Comparison of ENCODE assay signal across 8 cellular contexts in the genomic region with DNA sequence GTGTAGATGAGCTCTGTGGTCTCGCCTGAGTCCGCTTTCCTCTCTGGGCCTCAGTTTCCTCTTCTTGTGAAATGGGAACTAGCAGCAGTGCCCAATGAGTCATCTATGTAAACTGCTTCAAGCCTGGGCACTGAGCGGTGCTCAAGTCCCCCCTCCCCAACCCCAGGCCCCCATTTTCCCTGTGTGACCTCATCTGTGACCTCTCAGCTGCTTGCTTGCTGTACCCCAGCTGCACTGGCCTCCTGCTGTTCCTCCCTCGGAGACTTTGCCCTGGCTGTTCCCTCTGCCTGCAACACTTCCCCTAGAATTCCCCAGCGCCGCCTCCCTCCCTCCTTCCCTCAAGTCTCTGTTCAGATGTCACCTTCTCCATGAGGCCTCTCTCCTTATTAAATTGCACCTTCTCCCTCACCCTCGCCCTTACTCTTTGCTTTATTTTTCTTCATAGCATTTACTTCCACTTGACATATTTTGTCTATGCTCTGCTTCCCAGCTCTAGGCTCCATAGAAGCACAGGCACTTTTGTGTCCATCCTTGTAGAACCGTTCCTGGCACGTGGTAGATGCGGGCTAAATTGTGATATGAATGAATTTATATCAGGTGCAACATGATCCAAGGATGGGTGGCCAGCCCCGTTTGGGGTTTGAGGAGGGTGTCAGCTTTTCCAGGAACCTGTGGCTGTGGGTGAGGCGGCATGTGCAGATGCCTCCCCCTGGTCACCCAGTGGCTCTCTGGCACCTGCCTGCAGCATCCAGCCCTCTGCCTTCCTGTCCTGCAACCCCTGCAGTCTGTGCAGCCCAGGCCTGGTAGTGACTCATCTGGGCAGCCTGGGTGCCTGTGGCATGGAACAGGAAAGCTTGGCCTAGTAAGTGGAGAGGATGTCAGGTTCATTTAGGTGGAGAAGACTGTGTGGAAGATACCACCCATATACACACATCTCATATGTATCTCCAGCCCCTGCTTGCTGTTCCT. TPM values are rescaled to one million over a fixed set of nuclear protein-coding genes. Genes with fewer than 3 reads are reported as not detected.
A peak's percentile ranks its signal among the peaks of the same experiment; 100 is the strongest.
DNase-seq lines count a peak whose midpoint lies in the region; ATAC-seq, FAIRE-seq and TF ChIP-seq lines count a peak whose summit lies in the region.

No MANE protein-coding gene starts in this region.

- intact Hi-C loops in activated CD8-positive, alpha-beta T cell treated with anti-CD3 and anti-CD28 coated beads for 36 hours (cut with micrococcal nuclease): no loop called here

- H3K4me1 ChIP-seq in endodermal cell (ENCODE audit: control insufficient read depth, insufficient read depth, low read length): peaks cover 13% of the 10 kb centered on the region

- no peak for ATAC-seq in activated CD8-positive, alpha-beta T cell treated with anti-CD3 and anti-CD28 coated beads for 36 hours
- ATAC-seq in GM18517 (IDR thresholded peaks at IDR 0.05; ENCODE audit: unreplicated experiment): no peak

- H3K27ac ChIP-seq in endodermal cell (ENCODE audit: low read depth, low read length): peak overlapping the region; percentile 9

- peaks cover 31% of the 10 kb centered on the region for H3K9me3 ChIP-seq in endodermal cell (ENCODE audit: control insufficient read depth, low read length)

- FAIRE-seq in frontal cortex (lab: Jason Lieb, UNC): no peak

- DNase-seq in GDM1 (lab: John Stamatoyannopoulos, UW): peak; percentile 8
- DNase-seq in NCI-H2227 (lab: John Stamatoyannopoulos, UW; ENCODE audit: unreplicated experiment): peak; percentile 86
- DNase-seq in endodermal cell: peak; percentile 58
- DNase-seq in osteocyte (ENCODE audit: extremely low spot score, unreplicated experiment): no peak
- no peak for DNase-seq in activated CD8-positive, alpha-beta T cell treated with anti-CD3 and anti-CD28 coated beads for 36 hours
- no peak for DNase-seq in occipital lobe (lab: John Stamatoyannopoulos, UW)
- DNase-seq in frontal cortex (ENCODE audit: low spot score in 2 of 2): no peak

- H3K9me3 Mint-ChIP-seq in endodermal cell (peaks cover 15% of the 10 kb centered on the region), osteocyte (ENCODE audit: unreplicated experiment) (no peaks in the 10 kb centered on the region)
- H3K9me3 Mint-ChIP-seq in activated CD8-positive, alpha-beta T cell treated with anti-CD3 and anti-CD28 coated beads for 36 hours: peaks cover 20% of the 10 kb centered on the region

- H3K4me3 ChIP-seq in endodermal cell (ENCODE audit: low read length): no peak overlapping the region

- H3K27me3 ChIP-seq in endodermal cell (ENCODE audit: control insufficient read depth, insufficient read depth, low read length, poor library complexity, severe bottlenecking): no peaks in the 10 kb centered on the region

- POLR2A ChIA-PET in activated CD8-positive, alpha-beta T cell treated with anti-CD3 and anti-CD28 coated beads for 36 hours (lab: Charles Lee): interaction anchor here (0.7 to 1.7 kb wide), 3 partner anchors 26 to 236 kb away, joined by 3 to 4 read pairs (median 4); a partner anchor contains a TSS

- WGBS in endodermal cell (ENCODE audit: insufficient coverage in 1 of 2, insufficient read length in 1 of 2), 2 experiments: 69 to 78% methylated on average over 6 to 12 of the region's 12 CpGs

- TF ChIP-seq CTCF in endodermal cell (conservative IDR thresholded peaks at IDR 0.05) (no peak), osteocyte (IDR thresholded peaks at IDR 0.05) (no peak)
- no peak for TF ChIP-seq CTCF in activated CD8-positive, alpha-beta T cell treated with anti-CD3 and anti-CD28 coated beads for 36 hours (IDR thresholded peaks at IDR 0.05)

- peaks cover 39% of the 10 kb centered on the region for H3K4me1 Mint-ChIP-seq in endodermal cell
- peaks cover 48% of the 10 kb centered on the region for H3K4me1 Mint-ChIP-seq in osteocyte (ENCODE audit: unreplicated experiment)
- peaks cover 16% of the 10 kb centered on the region for H3K4me1 Mint-ChIP-seq in activated CD8-positive, alpha-beta T cell treated with anti-CD3 and anti-CD28 coated beads for 36 hours (ENCODE audit: low read depth)

- H3K4me3 Mint-ChIP-seq in endodermal cell (peak overlapping the region; percentile 51), osteocyte (ENCODE audit: unreplicated experiment) (peak overlapping the region; percentile 2)
- H3K4me3 Mint-ChIP-seq in activated CD8-positive, alpha-beta T cell treated with anti-CD3 and anti-CD28 coated beads for 36 hours: no peak overlapping the region

- CTCF ChIA-PET in activated CD8-positive, alpha-beta T cell treated with anti-CD3 and anti-CD28 coated beads for 36 hours (lab: Charles Lee): interaction anchor here (1.5 kb wide), 1 partner anchor 12 kb away, joined by 3 read pairs; no protein-coding TSS in a partner anchor

- peak overlapping the region; percentile 92 for H3K27ac Mint-ChIP-seq in endodermal cell
- peak overlapping the region; percentile 78 for H3K27ac Mint-ChIP-seq in osteocyte (ENCODE audit: unreplicated experiment)
- H3K27ac Mint-ChIP-seq in activated CD8-positive, alpha-beta T cell treated with anti-CD3 and anti-CD28 coated beads for 36 hours: no peak overlapping the region

- H3K36me3 ChIP-seq in endodermal cell (ENCODE audit: control insufficient read depth, insufficient read depth, low read length): no peaks in the 10 kb centered on the region

- H3K27me3 Mint-ChIP-seq in endodermal cell (ENCODE audit: insufficient read depth) (no peaks in the 10 kb centered on the region), osteocyte (ENCODE audit: unreplicated experiment) (no peaks in the 10 kb centered on the region)
- no peaks in the 10 kb centered on the region for H3K27me3 Mint-ChIP-seq in activated CD8-positive, alpha-beta T cell treated with anti-CD3 and anti-CD28 coated beads for 36 hours

- H3K36me3 Mint-ChIP-seq in endodermal cell (ENCODE audit: low read depth) (peaks cover 33% of the 10 kb centered on the region), osteocyte (ENCODE audit: unreplicated experiment) (peaks cover 2% of the 10 kb centered on the region)
- H3K36me3 Mint-ChIP-seq in activated CD8-positive, alpha-beta T cell treated with anti-CD3 and anti-CD28 coated beads for 36 hours (ENCODE audit: low read depth): peaks cover 32% of the 10 kb centered on the region

- no peak overlapping the region for H3K9ac ChIP-seq in endodermal cell (ENCODE audit: extremely low read depth, low read length, poor library complexity, severe bottlenecking)

RNA-seq across cellular contexts. Expression of a gene that starts 26.3 kb away (rescaled TPM):
- total RNA-seq in endodermal cell: 10 to 100 TPM; 42.8 to 48.2 TPM
- 11.8 TPM for polyA plus RNA-seq in endodermal cell (2013, experiment 1 of 2)
- polyA plus RNA-seq in endodermal cell (2013, experiment 2 of 2): 11.8 TPM
- 27.1 and 33.8 TPM in 2 replicates for total RNA-seq in osteocyte
- 1 to 10 TPM; 8.9 to 9.8 TPM for total RNA-seq in activated CD8-positive, alpha-beta T cell treated with anti-CD3 and anti-CD28 coated beads for 36 hours
- total RNA-seq in occipital lobe: 8.6 TPM
- 9.4 TPM for total RNA-seq in frontal cortex

RNA-seq across cellular contexts. Expression of a gene that starts 26.9 kb away (rescaled TPM):
- total RNA-seq in endodermal cell (not detected), osteocyte (not detected in 2 replicates), occipital lobe (not detected), frontal cortex (not detected)
- polyA plus RNA-seq in endodermal cell (2013, experiment 1 of 2): not detected
- polyA plus RNA-seq in endodermal cell (2013, experiment 2 of 2): not detected
- not detected for total RNA-seq in activated CD8-positive, alpha-beta T cell treated with anti-CD3 and anti-CD28 coated beads for 36 hours

Comparison
In these comparisons a context has a peak if more than half of its experiments do, and no peak if none do; other contexts are left out.
1. DNase-seq: peak in GDM1 (single experiment), NCI-H2227 (single experiment) and endodermal cell (single experiment); none in osteocyte (single experiment), activated CD8-positive, alpha-beta T cell treated with anti-CD3 and anti-CD28 coated beads for 36 hours (single experiment), occipital lobe (single experiment) and frontal cortex (0 of 2).